In the genomic region with DNA sequence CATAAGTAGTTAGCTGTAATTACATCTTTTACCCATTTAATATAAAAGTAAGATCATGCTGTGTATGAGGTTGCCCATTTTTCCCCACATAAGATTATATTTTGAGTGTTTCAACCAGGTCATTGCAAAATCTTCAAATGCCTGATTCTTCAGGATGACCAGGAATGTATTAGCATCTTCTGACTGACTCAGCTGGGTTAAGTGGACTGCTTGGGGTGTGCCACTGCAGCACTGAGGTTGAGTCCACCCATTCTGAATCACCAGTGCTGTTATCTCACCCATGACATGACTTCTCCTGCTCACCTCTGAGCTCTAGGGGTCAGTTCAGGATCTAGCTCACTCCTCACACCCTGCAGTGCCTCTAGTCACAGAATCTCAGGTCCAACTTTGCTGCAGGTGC, we compare ENCODE assay signal across 1 cellular context.
TF ChIP-seq lines count a peak whose summit lies in the region.

No MANE protein-coding gene starts in this region.

TF ChIP-seq in SK-N-SH treated with all-trans-retinoic acid at 6 μM for 48 hours, 23 proteins besides CTCF, POLR2A, EP300 and RAD21 (continued from another document):
- TF ChIP-seq, protein P1, sequence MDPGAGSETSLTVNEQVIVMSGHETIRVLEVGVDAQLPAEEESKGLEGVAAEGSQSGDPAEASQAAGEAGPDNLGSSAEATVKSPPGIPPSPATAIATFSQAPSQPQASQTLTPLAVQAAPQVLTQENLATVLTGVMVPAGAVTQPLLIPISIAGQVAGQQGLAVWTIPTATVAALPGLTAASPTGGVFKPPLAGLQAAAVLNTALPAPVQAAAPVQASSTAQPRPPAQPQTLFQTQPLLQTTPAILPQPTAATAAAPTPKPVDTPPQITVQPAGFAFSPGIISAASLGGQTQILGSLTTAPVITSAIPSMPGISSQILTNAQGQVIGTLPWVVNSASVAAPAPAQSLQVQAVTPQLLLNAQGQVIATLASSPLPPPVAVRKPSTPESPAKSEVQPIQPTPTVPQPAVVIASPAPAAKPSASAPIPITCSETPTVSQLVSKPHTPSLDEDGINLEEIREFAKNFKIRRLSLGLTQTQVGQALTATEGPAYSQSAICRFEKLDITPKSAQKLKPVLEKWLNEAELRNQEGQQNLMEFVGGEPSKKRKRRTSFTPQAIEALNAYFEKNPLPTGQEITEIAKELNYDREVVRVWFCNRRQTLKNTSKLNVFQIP (CRISPR knock-in tag; IDR thresholded peaks at IDR 0.05; ENCODE audit: borderline replicate concordance, low read depth) = no peak
